In the genomic region with DNA sequence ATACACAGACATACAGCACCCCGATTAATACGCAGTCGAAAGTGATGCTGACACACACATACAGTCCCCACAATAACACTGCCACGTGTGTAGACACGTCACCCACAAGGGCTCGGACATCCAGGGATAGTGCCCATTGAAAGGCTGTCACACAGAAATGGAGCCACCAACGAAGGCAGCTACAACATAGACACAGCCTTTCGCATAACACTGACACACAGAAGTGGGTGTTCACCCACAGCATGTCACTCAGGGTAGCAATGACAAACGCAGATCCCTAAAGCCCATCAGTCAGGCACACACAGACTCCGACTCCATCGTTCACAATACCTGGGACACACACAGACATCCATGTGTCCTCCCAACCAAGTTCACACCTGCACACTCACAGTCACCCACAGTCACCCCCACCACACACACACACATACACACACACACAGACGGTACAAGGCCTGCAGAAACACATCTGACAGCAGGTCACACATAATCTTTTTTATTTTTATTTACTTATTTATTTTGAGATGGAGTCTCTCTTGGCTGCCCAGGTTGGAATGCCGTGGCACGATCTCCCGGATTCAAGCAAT, we compare ENCODE assay signal across 1 cellular context.
TF ChIP-seq lines count a peak whose summit lies in the region.

No MANE protein-coding gene starts in this region.

TF ChIP-seq in HepG2, 621 proteins besides CTCF, POLR2A, EP300 and RAD21:
- TF ChIP-seq ARID4A (CRISPR knock-in tag; IDR thresholded peaks at IDR 0.05; ENCODE audit: borderline replicate concordance) (no peak), ZNF160 (CRISPR knock-in tag; IDR thresholded peaks at IDR 0.05) (no peak), ZNF292 (CRISPR knock-in tag; IDR thresholded peaks at IDR 0.05; ENCODE audit: borderline replicate concordance, low read depth) (no peak)
- TF ChIP-seq, protein P1, sequence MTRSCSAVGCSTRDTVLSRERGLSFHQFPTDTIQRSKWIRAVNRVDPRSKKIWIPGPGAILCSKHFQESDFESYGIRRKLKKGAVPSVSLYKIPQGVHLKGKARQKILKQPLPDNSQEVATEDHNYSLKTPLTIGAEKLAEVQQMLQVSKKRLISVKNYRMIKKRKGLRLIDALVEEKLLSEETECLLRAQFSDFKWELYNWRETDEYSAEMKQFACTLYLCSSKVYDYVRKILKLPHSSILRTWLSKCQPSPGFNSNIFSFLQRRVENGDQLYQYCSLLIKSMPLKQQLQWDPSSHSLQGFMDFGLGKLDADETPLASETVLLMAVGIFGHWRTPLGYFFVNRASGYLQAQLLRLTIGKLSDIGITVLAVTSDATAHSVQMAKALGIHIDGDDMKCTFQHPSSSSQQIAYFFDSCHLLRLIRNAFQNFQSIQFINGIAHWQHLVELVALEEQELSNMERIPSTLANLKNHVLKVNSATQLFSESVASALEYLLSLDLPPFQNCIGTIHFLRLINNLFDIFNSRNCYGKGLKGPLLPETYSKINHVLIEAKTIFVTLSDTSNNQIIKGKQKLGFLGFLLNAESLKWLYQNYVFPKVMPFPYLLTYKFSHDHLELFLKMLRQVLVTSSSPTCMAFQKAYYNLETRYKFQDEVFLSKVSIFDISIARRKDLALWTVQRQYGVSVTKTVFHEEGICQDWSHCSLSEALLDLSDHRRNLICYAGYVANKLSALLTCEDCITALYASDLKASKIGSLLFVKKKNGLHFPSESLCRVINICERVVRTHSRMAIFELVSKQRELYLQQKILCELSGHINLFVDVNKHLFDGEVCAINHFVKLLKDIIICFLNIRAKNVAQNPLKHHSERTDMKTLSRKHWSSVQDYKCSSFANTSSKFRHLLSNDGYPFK (CRISPR knock-in tag; IDR thresholded peaks at IDR 0.05; ENCODE audit: borderline replicate concordance): 0 out of 2 replicates have a peak, but pooled peaks have one; percentile 38
